19 cellular contexts compared by ENCODE assay signal in genomic region chr10:60905580-60905979, GRCh38. TPM values are rescaled to one million over a fixed set of nuclear protein-coding genes. Genes with fewer than 3 reads are reported as not detected.
A peak's percentile ranks its signal among the peaks of the same experiment; 100 is the strongest.
DNase-seq lines count a peak whose midpoint lies in the region; ATAC-seq, FAIRE-seq and TF ChIP-seq lines count a peak whose summit lies in the region.
"Had no signal": no experiment of that assay in that cellular context is flagged by ENCODE, and none has a peak within 500 bp of the region (broad histone marks: within the 10 kb centered on the region; RNA-seq: fewer than 3 reads in every experiment).

No MANE protein-coding gene starts in this region.

- H4K91ac ChIP-seq in H9 (ENCODE audit: insufficient read length, low read depth, low read length) = no peak overlapping the region

- peaks cover 8 to 11% of the 10 kb centered on the region in 2 experiments; a peak in 4 of 5 replicates for H3K9me3 Mint-ChIP-seq in H9
- H3K9me3 Mint-ChIP-seq: activated T-helper 17 cell treated with anti-CD3 and anti-CD28 coated beads, Interleukin-2, amount 50 U/mL, for 72 hours; effector memory CD8-positive, alpha-beta T cell; stimulated activated naive CD8-positive, alpha-beta T cell treated with anti-CD3 and anti-CD28 coated beads, Interleukin-15, Interleukin-2, amounts not matched to agents 100 ng/mL and 50 ng/mL, for 24 hours had no signal

- H3K4me1 Mint-ChIP-seq in H9 = peaks cover 0 to 2% of the 10 kb centered on the region in 2 experiments; a peak in 1 of 4 replicates

- peaks cover 7% of the 10 kb centered on the region; the same call in 1 of the 2 replicates for H3K9me3 ChIP-seq in AG04450 (ENCODE audit: control insufficient read depth, insufficient read depth, low read length)
- H3K9me3 ChIP-seq in H9 (ENCODE audit: control insufficient read depth, low read depth, low read length) = no peaks in the 10 kb centered on the region
- no peaks in the 10 kb centered on the region for H3K9me3 ChIP-seq in kidney (ENCODE audit: control insufficient read depth in 1 of 2, low read length in 2 of 2)
- H3K9me3 ChIP-seq: body of pancreas, SJCRH30 had no signal

- no peak overlapping the region for H2BK5ac ChIP-seq in H9 (ENCODE audit: insufficient read length, low read length)

- no peak overlapping the region; a peak in 1 of 7 replicates for H3K27ac Mint-ChIP-seq in H9
- H3K27ac Mint-ChIP-seq: activated T-helper 17 cell treated with anti-CD3 and anti-CD28 coated beads, Interleukin-2, amount 50 U/mL, for 72 hours; effector memory CD8-positive, alpha-beta T cell; nephron progenitor cell; stimulated activated naive CD8-positive, alpha-beta T cell treated with anti-CD3 and anti-CD28 coated beads, Interleukin-15, Interleukin-2, amounts not matched to agents 100 ng/mL and 50 ng/mL, for 24 hours had no signal

- intact Hi-C loops in Right ventricle myocardium superior (cut with DNase I) (no loop called here), kidney (cut with DNase I) (no loop called here)

- TF ChIP-seq CTCF in AG04450 (IDR thresholded peaks at IDR 0.05; ENCODE audit: low read depth, low read length) (no peak), H9 (conservative IDR thresholded peaks at IDR 0.05) (no peak), kidney (IDR thresholded peaks at IDR 0.05; ENCODE audit: borderline replicate concordance, extremely low read depth, insufficient read depth) (no peak)

- WGBS in H9 (ENCODE audit: extremely low coverage, insufficient read length, low lambda C conversion rate) = no CpG with 5 or more reads among the region's 4 CpGs

- no peak overlapping the region for H4K8ac ChIP-seq in H9 (replicated peaks; ENCODE audit: insufficient read length, low read depth, low read length)

- no peak overlapping the region for H3K4me2 ChIP-seq in H9 (ENCODE audit: insufficient read depth, insufficient read length, low read length)

- H3K27ac ChIP-seq in AG04450 (ENCODE audit: low read depth, low read length) (no peak overlapping the region), rectal smooth muscle tissue (ENCODE audit: low read depth, low read length) (peak overlapping the region; percentile 34), H9 (ENCODE audit: insufficient read length, low read depth, low read length) (no peak overlapping the region), kidney (ENCODE audit: low read depth in 2 of 2, low read length in 2 of 2) (no peak overlapping the region)
- H3K27ac ChIP-seq: body of pancreas, HL-60, SJCRH30 had no signal

- no peak overlapping the region for H2BK12ac ChIP-seq in H9 (ENCODE audit: insufficient read length, low read depth, low read length)

- H3K27me3 Mint-ChIP-seq in H9 (ENCODE audit: low read depth) = no peaks in the 10 kb centered on the region
- H3K27me3 Mint-ChIP-seq: stimulated activated naive CD8-positive, alpha-beta T cell treated with anti-CD3 and anti-CD28 coated beads, Interleukin-15, Interleukin-2, amounts not matched to agents 100 ng/mL and 50 ng/mL, for 24 hours had no signal

- H3K4ac ChIP-seq in H9 (ENCODE audit: low read depth, low read length) = no peak overlapping the region

- CTCF ChIA-PET in AG04450 (lab: Charles Lee) = no interaction called here

- no peak overlapping the region for H3K14ac ChIP-seq in H9 (ENCODE audit: insufficient read depth, low read length)

- POLR2A ChIA-PET in AG04450 (lab: Yijun Ruan, JAX) = no interaction called here

- DNase-seq in AG04450 (ENCODE audit: low read depth, low spot score) (peak; percentile 18), astrocyte of the hippocampus (ENCODE audit: low read depth, low spot score) (peak; percentile 85), Right ventricle myocardium superior (peak; percentile 72), NCI-H748 treated with DMSO at 0.1 percent for 48 hours (lab: John Stamatoyannopoulos, UW) (no peak), H9 (no peak), kidney (no peak), KG1 (lab: John Stamatoyannopoulos, UW) (no peak)
- DNase-seq: activated CD4-positive, alpha-beta T cell treated with anti-CD3 and anti-CD28 coated beads, Interleukin-2, amount 50 U/mL, for 4 hours; Calu3; effector memory CD8-positive, alpha-beta T cell; nephron progenitor cell; SJCRH30 had no signal

- H2BK120ac ChIP-seq in H9 (ENCODE audit: low read depth, low read length, poor library complexity, severe bottlenecking) = no peak overlapping the region

- peaks cover 6 to 18% (median 16%) of the 10 kb centered on the region in 3 experiments for H3K36me3 Mint-ChIP-seq in H9 (ENCODE audit: insufficient read depth in 1 of 3, low read depth in 3 of 3)

- ATAC-seq in Right ventricle myocardium superior (ENCODE audit: poor library complexity) = peak; percentile 74
- ATAC-seq: activated T-helper 17 cell treated with anti-CD3 and anti-CD28 coated beads, Interleukin-2, amount 50 U/mL, for 72 hours; body of pancreas; effector memory CD8-positive, alpha-beta T cell; left lobe of liver had no signal

- H2AFZ ChIP-seq in H9 (ENCODE audit: low read length) = no peak overlapping the region

- H2BK20ac ChIP-seq in H9 (ENCODE audit: low read depth, low read length, poor library complexity, severe bottlenecking) = no peak overlapping the region

- H3K9ac ChIP-seq in rectal smooth muscle tissue (ENCODE audit: low read length) (no peak overlapping the region), H9 (ENCODE audit: extremely low read depth, insufficient read length, low read length) (no peak overlapping the region), kidney (ENCODE audit: low read length in 2 of 2) (no peak overlapping the region)

- no peak overlapping the region for H3K4me3 Mint-ChIP-seq in H9
- H3K4me3 Mint-ChIP-seq: activated T-helper 17 cell treated with anti-CD3 and anti-CD28 coated beads, Interleukin-2, amount 50 U/mL, for 72 hours; effector memory CD8-positive, alpha-beta T cell; nephron progenitor cell; stimulated activated naive CD8-positive, alpha-beta T cell treated with anti-CD3 and anti-CD28 coated beads, Interleukin-15, Interleukin-2, amounts not matched to agents 100 ng/mL and 50 ng/mL, for 24 hours had no signal

- H3K79me1 ChIP-seq in H9 (ENCODE audit: insufficient read depth, low read depth, low read length, poor library complexity, severe bottlenecking) = no peaks in the 10 kb centered on the region

- no peak overlapping the region for H3K56ac ChIP-seq in H9 (ENCODE audit: insufficient read length, low read depth, low read length)

- no peak overlapping the region for H3K23ac ChIP-seq in H9 (ENCODE audit: insufficient read length, low read depth, low read length)

- no peaks in the 10 kb centered on the region for H3K27me3 ChIP-seq in AG04450 (ENCODE audit: control insufficient read depth, insufficient read depth, low read length)
- H3K27me3 ChIP-seq in rectal smooth muscle tissue (ENCODE audit: control insufficient read depth, insufficient read depth, low read length) = no peaks in the 10 kb centered on the region
- no peaks in the 10 kb centered on the region for H3K27me3 ChIP-seq in H9 (ENCODE audit: insufficient read depth, low read length)
- H3K27me3 ChIP-seq: body of pancreas, SJCRH30 had no signal

- H2BK15ac ChIP-seq in H9 (ENCODE audit: low read depth, low read length) = no peak overlapping the region

- H3K18ac ChIP-seq in H9 (ENCODE audit: insufficient read length, low read depth, low read length) = no peak overlapping the region

- no peaks in the 10 kb centered on the region for H3K79me2 ChIP-seq in H9 (ENCODE audit: insufficient read depth, low read length)

- no peaks in the 10 kb centered on the region for H3K36me3 ChIP-seq in rectal smooth muscle tissue (ENCODE audit: control insufficient read depth, insufficient read depth, low read length)
- peaks cover 0 to 7% of the 10 kb centered on the region in 2 donors for H3K36me3 ChIP-seq in kidney (ENCODE audit: control insufficient read depth in 1 of 2, insufficient read depth in 2 of 2, low read length in 2 of 2)

- H4K5ac ChIP-seq in H9 (ENCODE audit: insufficient read length, low read depth, low read length) = no peak overlapping the region

- H3K4me3 ChIP-seq in AG04450 (ENCODE audit: low read depth, low read length) (no peak overlapping the region), rectal smooth muscle tissue (ENCODE audit: low read length) (no peak overlapping the region), kidney (ENCODE audit: low read length in 2 of 2) (no peak overlapping the region)
- H3K4me3 ChIP-seq: body of pancreas, SJCRH30 had no signal

- no peak overlapping the region for H3T11ph ChIP-seq in H9 (ENCODE audit: low read length)

- no peaks in the 10 kb centered on the region for H3K23me2 ChIP-seq in H9 (ENCODE audit: insufficient read length, low read depth, low read length, poor library complexity, severe bottlenecking)

- H3K4me1 ChIP-seq in rectal smooth muscle tissue (ENCODE audit: control insufficient read depth, insufficient read depth, low read length) (peaks cover 30% of the 10 kb centered on the region), H9 (ENCODE audit: insufficient read depth, low read length) (peaks cover 3% of the 10 kb centered on the region; the same call in 1 of the 2 replicates), kidney (ENCODE audit: control insufficient read depth in 1 of 2, insufficient read depth in 1 of 2, low read depth in 1 of 2, low read length in 2 of 2) (peaks cover 4 to 16% of the 10 kb centered on the region in 2 donors)
- H3K4me1 ChIP-seq: SJCRH30 had no signal

- no peak for FAIRE-seq in kidney (lab: Jason Lieb, UNC)
- FAIRE-seq: H1 had no signal

- no peaks in the 10 kb centered on the region for H4K20me1 ChIP-seq in H9 (ENCODE audit: control insufficient read depth, insufficient read depth, insufficient read length)

- no peak overlapping the region for H2AK5ac ChIP-seq in H9 (ENCODE audit: insufficient read length, low read length)

RNA-seq across cellular contexts. Expression of gene RHOBTB1, which starts 38.4 kb away (rescaled TPM):
- 33.8 and 37.4 TPM in 2 replicates for polyA plus RNA-seq in AG04450 (2011; rRNA removed)
- 37.7 and 38.4 TPM in 2 replicates for polyA minus RNA-seq in AG04450 (2011; rRNA and poly(A)+ RNA removed)
- total RNA-seq in Right ventricle myocardium superior = 13.0 TPM
- 2.5 and 2.9 TPM in 2 replicates for total RNA-seq in H9 (2021)
- 14.6 TPM for total RNA-seq in kidney
- 34.5 TPM for polyA plus RNA-seq in kidney (ENCODE audit: insufficient read depth, low read depth, low replicate concordance)

Comparison
In these comparisons a context has a peak if more than half of its experiments do, and no peak if none do; other contexts are left out.
1. DNase-seq: peak in AG04450 (single experiment), astrocyte of the hippocampus (single experiment) and Right ventricle myocardium superior (single experiment); none in NCI-H748 treated with DMSO at 0.1 percent for 48 hours (single experiment), H9 (single experiment), kidney (single experiment) and KG1 (single experiment).